In the genomic region with DNA sequence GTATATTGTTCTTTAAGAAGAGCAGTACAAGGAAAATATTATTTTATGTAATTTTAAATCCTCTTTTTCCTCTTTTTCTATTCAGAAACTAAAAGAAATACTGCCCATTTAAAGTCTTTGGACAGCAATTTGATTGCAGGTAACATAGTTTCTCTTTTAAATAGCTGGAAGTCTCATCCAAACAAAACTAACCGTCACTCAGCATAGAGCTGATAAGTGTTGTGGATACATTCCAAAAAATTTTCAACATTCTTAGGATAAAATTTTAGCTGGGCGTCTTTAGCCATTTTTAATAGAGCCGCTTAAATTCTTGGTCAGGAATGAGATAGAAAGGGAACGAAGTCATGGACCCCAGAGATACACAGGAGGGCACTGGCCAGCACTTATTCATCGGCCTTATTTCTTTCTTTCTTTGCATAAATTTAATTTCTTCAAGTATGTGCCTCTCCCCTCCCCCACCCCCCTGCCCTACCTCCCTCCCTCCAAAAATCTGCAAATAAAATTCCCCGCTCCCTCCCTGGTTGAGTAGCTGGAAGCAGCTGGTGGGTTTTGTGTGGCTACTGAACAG, we compare ENCODE assay signal across 20 cellular contexts.
"Had no signal": no experiment of that assay in that cellular context is flagged by ENCODE, and none has a peak within 500 bp of the region (broad histone marks: within the 10 kb centered on the region; RNA-seq: fewer than 3 reads in every experiment).

No MANE protein-coding gene starts in this region.

- H3K4me1 ChIP-seq: breast epithelium, upper lobe of right lung had no signal

- H3K27me3 ChIP-seq: breast epithelium, dorsolateral prefrontal cortex, heart left ventricle, upper lobe of right lung had no signal

- H3K9me3 ChIP-seq: breast epithelium, heart left ventricle, left ventricle myocardium inferior, upper lobe of right lung had no signal

- H3K4me3 ChIP-seq: breast epithelium, dorsolateral prefrontal cortex, heart left ventricle, left ventricle myocardium inferior, upper lobe of right lung had no signal

- DNase-seq: activated CD4-positive, alpha-beta memory T cell treated with anti-CD3 and anti-CD28 coated beads for 36 hours; activated CD4-positive, alpha-beta T cell treated with anti-CD3 and anti-CD28 coated beads for 48 hours; activated naive CD4-positive, alpha-beta T cell treated with Interleukin-2 at 50 U/mL for 16 hours; activated naive CD8-positive, alpha-beta T cell treated with anti-CD3 and anti-CD28 coated beads for 36 hours; activated T-cell treated with anti-CD3 and anti-CD28 coated beads, Interleukin-2, amount 50 U/mL, for 48 hours; dorsolateral prefrontal cortex; heart left ventricle; left ventricle myocardium inferior; midbrain; natural killer cell; stimulated activated CD4-positive, alpha-beta T cell treated with anti-CD3 and anti-CD28 coated beads, Interleukin-4, amount 100 ng/mL, for 24 hours; stimulated activated naive CD4-positive, alpha-beta T cell treated with Interleukin-2 at 50 U/mL for 16 hours; T1000; upper lobe of right lung had no signal

- H3K4me3 Mint-ChIP-seq: activated CD4-positive, alpha-beta memory T cell treated with anti-CD3 and anti-CD28 coated beads for 36 hours; activated naive CD8-positive, alpha-beta T cell treated with anti-CD3 and anti-CD28 coated beads for 36 hours; central memory CD8-positive, alpha-beta T cell; natural killer cell; T-helper 1 cell treated with Interleukin-12 subunit alpha and Interleukin-12 subunit beta and Interleukin-4 antibody, amounts not matched to agents 30 μg/mL and 1 μg/mL, for 36 hours had no signal

- FAIRE-seq: colon had no signal

- H3K27ac ChIP-seq: breast epithelium, epithelial cell of prostate, heart left ventricle, left ventricle myocardium inferior, upper lobe of right lung had no signal

- ATAC-seq: natural killer cell, upper lobe of right lung had no signal

- H3K27me3 Mint-ChIP-seq: activated CD4-positive, alpha-beta memory T cell treated with anti-CD3 and anti-CD28 coated beads for 36 hours; central memory CD8-positive, alpha-beta T cell; progenitor cell of endocrine pancreas had no signal

- H3K4me1 Mint-ChIP-seq: activated naive CD8-positive, alpha-beta T cell treated with anti-CD3 and anti-CD28 coated beads for 36 hours; central memory CD8-positive, alpha-beta T cell; natural killer cell had no signal

- H3K36me3 ChIP-seq: breast epithelium, heart left ventricle, left ventricle myocardium inferior, upper lobe of right lung had no signal

- H3K36me3 Mint-ChIP-seq: activated CD4-positive, alpha-beta memory T cell treated with anti-CD3 and anti-CD28 coated beads for 36 hours; activated naive CD8-positive, alpha-beta T cell treated with anti-CD3 and anti-CD28 coated beads for 36 hours; natural killer cell had no signal

- H3K9me3 Mint-ChIP-seq: activated CD4-positive, alpha-beta memory T cell treated with anti-CD3 and anti-CD28 coated beads for 36 hours; activated naive CD8-positive, alpha-beta T cell treated with anti-CD3 and anti-CD28 coated beads for 36 hours; central memory CD8-positive, alpha-beta T cell; natural killer cell; T-helper 1 cell treated with Interleukin-12 subunit alpha and Interleukin-12 subunit beta and Interleukin-4 antibody, amounts not matched to agents 30 μg/mL and 1 μg/mL, for 36 hours had no signal

- H3K27ac Mint-ChIP-seq: activated CD4-positive, alpha-beta memory T cell treated with anti-CD3 and anti-CD28 coated beads for 36 hours; activated naive CD8-positive, alpha-beta T cell treated with anti-CD3 and anti-CD28 coated beads for 36 hours; natural killer cell; progenitor cell of endocrine pancreas; T-helper 1 cell treated with Interleukin-12 subunit alpha and Interleukin-12 subunit beta and Interleukin-4 antibody, amounts not matched to agents 30 μg/mL and 1 μg/mL, for 36 hours had no signal
